In genomic region chr12:46771268-46771837, GRCh38 we compare ENCODE assay signal across 1 cellular context.
TF ChIP-seq lines count a peak whose summit lies in the region.

No MANE protein-coding gene starts in this region.

TF ChIP-seq in GM23338, 12 proteins besides CTCF, POLR2A, EP300 and RAD21 (continued from another document):
- TF ChIP-seq ZNF462 (CRISPR knock-in tag; IDR thresholded peaks at IDR 0.05), result no peak
- no peak for TF ChIP-seq CREB1 (CRISPR knock-in tag; IDR thresholded peaks at IDR 0.05; ENCODE audit: low read depth)
- no peak for TF ChIP-seq ZNF114 (CRISPR knock-in tag; IDR thresholded peaks at IDR 0.05)
- TF ChIP-seq STAT1 (IDR thresholded peaks at IDR 0.05; ENCODE audit: unreplicated experiment), result no peak
- TF ChIP-seq ZNF331 (CRISPR knock-in tag; IDR thresholded peaks at IDR 0.05; ENCODE audit: low read depth), result no peak
- no peak for TF ChIP-seq EZH2 (IDR thresholded peaks at IDR 0.05; ENCODE audit: low read depth, unreplicated experiment)
